Comparison of ENCODE assay signal across 26 cellular contexts in genomic region chr9:16720386-16720785, GRCh38.
A peak's percentile ranks its signal among the peaks of the same experiment; 100 is the strongest.
DNase-seq lines count a peak whose midpoint lies in the region; ATAC-seq and TF ChIP-seq lines count a peak whose summit lies in the region.
"Had no signal": no experiment of that assay in that cellular context is flagged by ENCODE, and none has a peak within 500 bp of the region (broad histone marks: within the 10 kb centered on the region; RNA-seq: fewer than 3 reads in every experiment).

No MANE protein-coding gene starts in this region.

- H3K36me3 ChIP-seq in MG63: no peaks in the 10 kb centered on the region
- no peaks in the 10 kb centered on the region for H3K36me3 ChIP-seq in stomach
- H3K36me3 ChIP-seq: cardiac muscle cell, spleen, thyroid gland had no signal

- H3K27ac ChIP-seq in stomach (peak overlapping the region in 3 of 5 donors; percentile 4 to 71 (median 31)), RWPE1 (no peak overlapping the region)
- H3K27ac ChIP-seq: cardiac muscle cell, spleen had no signal

- no peak for ATAC-seq in HG03175 (IDR thresholded peaks at IDR 0.05; ENCODE audit: unreplicated experiment)
- no peak for ATAC-seq in esophagus mucosa
- ATAC-seq: activated CD4-positive, alpha-beta T cell treated with anti-CD3 and anti-CD28 coated beads for 36 hours; activated CD8-positive, alpha-beta T cell treated with anti-CD3 and anti-CD28 coated beads, Interleukin-2, amount 10 ng/mL, durations not matched to agents 7 days and 5 days; left cardiac atrium; natural killer cell treated with Interleukin-12 subunit alpha and Interleukin-12 subunit beta and Interleukin-15 and Interleukin-18, amount 100 ng/mL, for 72 hours; right cardiac atrium; stimulated activated naive CD8-positive, alpha-beta T cell treated with anti-CD3 and anti-CD28 coated beads, Interleukin-15, amount 100 ng/mL, for 72 hours had no signal

- H3K27me3 ChIP-seq in MG63 (no peaks in the 10 kb centered on the region), stomach (no peaks in the 10 kb centered on the region)
- H3K27me3 ChIP-seq: thyroid gland had no signal

- peak overlapping the region; percentile 1; the same call in 1 of the 2 replicates for H3K4me3 ChIP-seq in MG63
- H3K4me3 ChIP-seq in stomach: no peak overlapping the region
- H3K4me3 ChIP-seq: cardiac muscle cell, spleen, thyroid gland had no signal

- H3K9me3 ChIP-seq in MG63 (no peaks in the 10 kb centered on the region), stomach (no peaks in the 10 kb centered on the region)
- H3K9me3 ChIP-seq: spleen, thyroid gland had no signal

- CTCF ChIA-PET in RWPE1 (lab: Yijun Ruan, JAX): no interaction called here

- intact Hi-C loops in stomach (cut with DNase I; ENCODE audit: low total_unique reads): no loop called here

- POLR2A ChIA-PET in RWPE1 (lab: Yijun Ruan, JAX; ENCODE audit: low non-redundant PET): no interaction called here

- 74 to 83% (median 78%) methylated on average over 3 of the region's 3 CpGs for WGBS in stomach, 5 donors

- no peak for TF ChIP-seq EP300 in stomach (IDR thresholded peaks at IDR 0.05)

- TF ChIP-seq CTCF in stomach (IDR thresholded peaks at IDR 0.05): no peak
- TF ChIP-seq CTCF in RWPE1 (conservative IDR thresholded peaks at IDR 0.05; ENCODE audit: low read depth): no peak

- DNase-seq in MG63 (no peak), dermis blood vessel endothelial cell (peak; percentile 53), kidney glomerular epithelial cell (lab: John Stamatoyannopoulos, UW) (peak; percentile 61), stomach (no peak), anterior cingulate cortex (lab: John Stamatoyannopoulos, UW) (no peak), RWPE1 (ENCODE audit: low spot score) (no peak)
- DNase-seq: activated CD4-positive, alpha-beta T cell treated with anti-CD3 and anti-CD28 coated beads for 36 hours; activated CD8-positive, alpha-beta T cell treated with anti-CD3 and anti-CD28 coated beads, Interleukin-2, amount 10 ng/mL, durations not matched to agents 7 days and 5 days; CD8-positive, alpha-beta memory T cell; effector CD4-positive, alpha-beta T cell; KG1; left cardiac atrium; MM.1S; NCI-H1417 treated with DMSO at 0.1 percent for 48 hours; NCI-H226; NK-92 treated with Interleukin-12 subunit alpha and Interleukin-12 subunit beta, amount 100 ng/mL, for 24 hours; right cardiac atrium; SHP77 treated with DMSO at 0.1 percent for 48 hours; spleen; stimulated activated CD8-positive, alpha-beta memory T cell treated with anti-CD3 and anti-CD28 coated beads, Interleukin-4, amount 100 ng/mL, for 48 hours; stimulated activated naive CD8-positive, alpha-beta T cell treated with anti-CD3 and anti-CD28 coated beads, Interleukin-15, amount 100 ng/mL, for 72 hours; thyroid gland had no signal

- H3K4me1 ChIP-seq in stomach: peaks cover 0 to 21% (median 4%) of the 10 kb centered on the region in 4 donors
- H3K4me1 ChIP-seq: spleen had no signal

- no peak for TF ChIP-seq POLR2A in stomach (IDR thresholded peaks at IDR 0.05)

Comparison
In these comparisons a context has a peak if more than half of its experiments do, and no peak if none do; other contexts are left out.
1. DNase-seq: peak in dermis blood vessel endothelial cell (single experiment) and kidney glomerular epithelial cell (single experiment); none in MG63 (single experiment), stomach (single experiment), anterior cingulate cortex (0 of 58) and RWPE1 (single experiment).